ENCODE assay signal across 1 cellular context in genomic region chr11:16926868-16927267, GRCh38.
TF ChIP-seq lines count a peak whose summit lies in the region.

No MANE protein-coding gene starts in this region.

TF ChIP-seq in GM23338, 12 proteins besides CTCF, POLR2A, EP300 and RAD21 (continued from another document):
- no peak for TF ChIP-seq ZNF462 (CRISPR knock-in tag; IDR thresholded peaks at IDR 0.05)
- no peak for TF ChIP-seq POLR2AphosphoS5 (IDR thresholded peaks at IDR 0.05; ENCODE audit: low read depth)
- no peak for TF ChIP-seq REST (IDR thresholded peaks at IDR 0.05; ENCODE audit: unreplicated experiment)
- no peak for TF ChIP-seq EZH2 (IDR thresholded peaks at IDR 0.05; ENCODE audit: low read depth, unreplicated experiment)
- no peak for TF ChIP-seq STAT1 (IDR thresholded peaks at IDR 0.05; ENCODE audit: unreplicated experiment)
- TF ChIP-seq ETS1 (IDR thresholded peaks at IDR 0.05) = no peak
- TF ChIP-seq CREB1 (CRISPR knock-in tag; IDR thresholded peaks at IDR 0.05; ENCODE audit: low read depth) = no peak
- TF ChIP-seq JUNB (IDR thresholded peaks at IDR 0.05; ENCODE audit: unreplicated experiment) = no peak
